ENCODE assay signal across 9 cellular contexts in the genomic region with DNA sequence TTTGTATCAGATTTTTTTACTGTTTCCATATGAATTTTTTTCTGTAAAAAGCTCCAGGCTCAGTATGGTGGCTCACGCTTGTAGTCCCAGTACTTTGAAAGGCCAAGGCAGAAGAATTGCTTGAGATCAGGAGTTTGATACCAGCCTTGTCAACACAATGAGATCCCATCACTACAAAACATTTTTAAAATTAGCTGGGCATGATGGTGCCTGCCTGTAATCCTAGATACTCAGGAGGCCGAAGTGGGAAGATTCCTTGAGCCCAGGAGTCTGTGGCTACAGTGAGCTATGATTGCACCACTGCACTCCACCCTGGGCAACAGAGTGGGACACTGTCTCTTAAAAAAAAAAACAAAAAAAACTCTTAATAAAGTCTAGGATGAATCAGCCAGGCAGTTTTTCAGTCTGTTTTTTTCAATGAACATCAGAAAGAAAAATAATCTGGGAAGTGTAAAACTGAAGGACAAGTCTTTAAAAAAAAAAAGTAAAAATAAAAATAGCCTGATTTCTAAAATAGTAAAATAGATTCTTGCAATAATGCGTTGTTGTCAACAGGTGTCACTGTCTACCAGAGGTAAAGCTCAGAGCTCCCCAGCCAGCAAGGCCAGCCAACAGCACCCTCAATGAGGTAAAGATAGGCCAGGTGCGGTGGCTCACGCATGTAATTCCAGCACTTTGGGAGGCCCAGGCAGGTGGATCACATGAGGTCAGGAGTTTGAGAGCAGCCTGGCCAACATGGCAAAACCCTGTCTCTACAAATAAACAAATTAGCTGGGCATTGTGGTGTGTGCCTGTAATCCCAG. TPM values are rescaled to one million over a fixed set of nuclear protein-coding genes. Genes with fewer than 3 reads are reported as not detected.
DNase-seq lines count a peak whose midpoint lies in the region; ATAC-seq and TF ChIP-seq lines count a peak whose summit lies in the region.
"Had no signal": no experiment of that assay in that cellular context is flagged by ENCODE, and none has a peak within 500 bp of the region (broad histone marks: within the 10 kb centered on the region; RNA-seq: fewer than 3 reads in every experiment).

No MANE protein-coding gene starts in this region.

- no peak overlapping the region for H3K27ac ChIP-seq in IMR-90 (ENCODE audit: insufficient read depth, low read length)
- H3K27ac ChIP-seq: epithelial cell of prostate had no signal

- no peak overlapping the region for H3K23ac ChIP-seq in IMR-90 (ENCODE audit: low read depth, low read length)

- no peaks in the 10 kb centered on the region for H3K4me1 ChIP-seq in IMR-90 (ENCODE audit: control insufficient read depth, insufficient read depth, low read length)

- no peak overlapping the region for H3K4me2 ChIP-seq in IMR-90 (ENCODE audit: low read depth, low read length)

- no peak overlapping the region for H2AFZ ChIP-seq in IMR-90 (replicated peaks; ENCODE audit: low read length, poor library complexity)

- TF ChIP-seq RAD21 in IMR-90 (IDR thresholded peaks at IDR 0.05; ENCODE audit: low read length): peak; percentile 66

- no peak overlapping the region for H2BK15ac ChIP-seq in IMR-90 (ENCODE audit: low read depth, low read length)

- BruUV-seq in IMR-90 (replicated peaks; lab: Mats Ljungman, UMichigan): no TSS peak

- ATAC-seq in IMR-90 (ENCODE audit: low read depth): peak; percentile 85
- peak; percentile 68 for ATAC-seq in Right ventricle myocardium superior (ENCODE audit: poor library complexity)
- ATAC-seq in sciatic nerve: peak; percentile 55
- no peak for ATAC-seq in GM18861 (IDR thresholded peaks at IDR 0.05; ENCODE audit: unreplicated experiment)

- H3K36me3 ChIP-seq in IMR-90 (ENCODE audit: control insufficient read depth, insufficient read depth, low read length): no peaks in the 10 kb centered on the region

- H4K5ac ChIP-seq in IMR-90 (ENCODE audit: low read depth, low read length): no peak overlapping the region

- H3K56ac ChIP-seq in IMR-90 (ENCODE audit: extremely low read depth, insufficient read depth, low read length): no peak overlapping the region

- H3K4me1 Mint-ChIP-seq in activated naive CD4-positive, alpha-beta T cell treated with anti-CD3 and anti-CD28 coated beads, Interleukin-2, amount 10 ng/mL, durations not matched to agents 7 days and 5 days: peaks cover 2% of the 10 kb centered on the region

- no peak overlapping the region for H4K91ac ChIP-seq in IMR-90 (ENCODE audit: insufficient read depth, low read depth, low read length)

- WGBS in IMR-90 (ENCODE audit: extremely low coverage in 2 of 2, insufficient read length in 1 of 2), 2 experiments: no CpG with 5 or more reads among the region's 5 CpGs

- H2BK5ac ChIP-seq in IMR-90 (ENCODE audit: low read depth, low read length, poor library complexity, severe bottlenecking): no peak overlapping the region

- no peaks in the 10 kb centered on the region for H3K79me1 ChIP-seq in IMR-90 (ENCODE audit: low read depth in 1 of 2, low read length in 2 of 2)

- peak; percentile 68 for TF ChIP-seq CTCF in IMR-90 (conservative IDR thresholded peaks at IDR 0.05; ENCODE audit: low read depth, low read length)

- CTCF ChIA-PET in IMR-90 (lab: Yijun Ruan, JAX): interaction anchor here (0.5 to 1.2 kb wide), 7 partner anchors 12 to 649 kb away, joined by 3 to 11 read pairs (median 4); no protein-coding TSS in a partner anchor
- CTCF ChIA-PET in activated naive CD4-positive, alpha-beta T cell treated with anti-CD3 and anti-CD28 coated beads, Interleukin-2, amount 10 ng/mL, durations not matched to agents 7 days and 5 days (lab: Charles Lee): interaction anchor here (0.7 to 7.0 kb wide), 9 partner anchors 9 to 903 kb away, joined by 3 to 66 read pairs (median 5); no protein-coding TSS in a partner anchor

- no peaks in the 10 kb centered on the region for H3K9me1 ChIP-seq in IMR-90 (ENCODE audit: insufficient read depth, low read length)

- no peak overlapping the region for H3K4me3 ChIP-seq in IMR-90 (ENCODE audit: insufficient read depth, low read depth, low read length)

- H3K36me3 Mint-ChIP-seq in activated naive CD4-positive, alpha-beta T cell treated with anti-CD3 and anti-CD28 coated beads, Interleukin-2, amount 10 ng/mL, durations not matched to agents 7 days and 5 days: no peaks in the 10 kb centered on the region

- H2AK5ac ChIP-seq in IMR-90 (ENCODE audit: low read depth, low read length): no peak overlapping the region

- H3K14ac ChIP-seq in IMR-90 (replicated peaks; ENCODE audit: low read depth, low read length): no peak overlapping the region

- H3K27me3 ChIP-seq in IMR-90 (ENCODE audit: control insufficient read depth, insufficient read depth, low read length): peaks cover 18% of the 10 kb centered on the region

- DNase-seq in NCI-H2081 (lab: John Stamatoyannopoulos, UW) (peak; percentile 19 to 63), NCI-H2081 treated with DMSO at 0.1 percent for 48 hours (lab: John Stamatoyannopoulos, UW) (no peak), IMR-90 (peak; percentile 47), SK-MEL-5 (ENCODE audit: low read depth, low spot score) (peak; percentile 58), Right ventricle myocardium superior (peak; percentile 46), sciatic nerve (ENCODE audit: low spot score) (no peak)
- peak; percentile 60 for DNase-seq in activated naive CD4-positive, alpha-beta T cell treated with anti-CD3 and anti-CD28 coated beads, Interleukin-2, amount 10 ng/mL, durations not matched to agents 7 days and 5 days

- no peaks in the 10 kb centered on the region for H3K9me3 ChIP-seq in IMR-90 (ENCODE audit: control insufficient read depth, insufficient read depth, low read length)

- no peak overlapping the region for H2AK9ac ChIP-seq in IMR-90 (replicated peaks; ENCODE audit: low read depth, low read length, poor library complexity)

- H2BK20ac ChIP-seq in IMR-90 (ENCODE audit: low read depth, low read length): no peak overlapping the region

- H3K9me3 Mint-ChIP-seq in activated naive CD4-positive, alpha-beta T cell treated with anti-CD3 and anti-CD28 coated beads, Interleukin-2, amount 10 ng/mL, durations not matched to agents 7 days and 5 days: no peaks in the 10 kb centered on the region

- H3K4ac ChIP-seq in IMR-90 (ENCODE audit: low read depth, low read length): no peak overlapping the region

- H3K27me3 Mint-ChIP-seq in activated naive CD4-positive, alpha-beta T cell treated with anti-CD3 and anti-CD28 coated beads, Interleukin-2, amount 10 ng/mL, durations not matched to agents 7 days and 5 days: peaks cover 20% of the 10 kb centered on the region

- H3K18ac ChIP-seq in IMR-90 (ENCODE audit: low read depth, low read length): no peak overlapping the region

- intact Hi-C loops in IMR-90 (cut with micrococcal nuclease): loop anchor here (1.0 to 5.0 kb wide), 3 partner anchors 112 to 662 kb away; no protein-coding TSS in a partner anchor
- intact Hi-C loops in Right ventricle myocardium superior (cut with DNase I): loop anchor here (5.0 kb wide), 1 partner anchor 227 kb away; no protein-coding TSS in a partner anchor
- intact Hi-C loops in sciatic nerve (cut with DNase I): no loop called here

- dilution Hi-C loops in IMR-90 (cut with HindIII; ENCODE audit: low sequenced_read_pairs, unreplicated experiment): no loop called here

- H3K27ac Mint-ChIP-seq in activated naive CD4-positive, alpha-beta T cell treated with anti-CD3 and anti-CD28 coated beads, Interleukin-2, amount 10 ng/mL, durations not matched to agents 7 days and 5 days: no peak overlapping the region

- no peaks in the 10 kb centered on the region for H4K20me1 ChIP-seq in IMR-90 (ENCODE audit: insufficient read depth, low read length)

- no peak overlapping the region for H3K4me3 Mint-ChIP-seq in activated naive CD4-positive, alpha-beta T cell treated with anti-CD3 and anti-CD28 coated beads, Interleukin-2, amount 10 ng/mL, durations not matched to agents 7 days and 5 days

- H3K9ac ChIP-seq in IMR-90 (ENCODE audit: low read depth, low read length): no peak overlapping the region

- POLR2A ChIA-PET in IMR-90 (lab: Charles Lee; ENCODE audit: unreplicated experiment): interaction anchor here (1.1 kb wide), 1 partner anchor 9 kb away, joined by 3 read pairs; a partner anchor contains a TSS

- no peak overlapping the region for H2BK120ac ChIP-seq in IMR-90 (ENCODE audit: low read depth, low read length)

- no peak for TF ChIP-seq POLR2A in IMR-90 (IDR thresholded peaks at IDR 0.05; ENCODE audit: low read depth, low read length)

- in situ Hi-C loops in IMR-90 (cut with MboI; ENCODE audit: low sequenced_read_pairs): loop anchor here (25.0 kb wide), 1 partner anchor 652 kb away; no protein-coding TSS in a partner anchor
- in situ Hi-C loops in SK-MEL-5 (cut with HindIII; ENCODE audit: low pct_unique_long_range_greater_than_20kb, low sequenced_read_pairs): no loop called here

- H4K8ac ChIP-seq in IMR-90 (ENCODE audit: low read depth in 2 of 2, low read length in 2 of 2): no peak overlapping the region

TF ChIP-seq in IMR-90, 13 proteins besides CTCF, POLR2A, EP300 and RAD21:
- TF ChIP-seq SMC3 (IDR thresholded peaks at IDR 0.05; ENCODE audit: low read depth, low read length) (peak; percentile 35; the same call in 1 of the 2 replicates), FOS (IDR thresholded peaks at IDR 0.05; ENCODE audit: low read depth, low read length) (no peak)

RNA-seq across cellular contexts. Expression of a gene that starts 9.3 kb away (rescaled TPM):
- total RNA-seq in IMR-90 (2012; rRNA removed): 28.0 and 44.7 TPM in 2 replicates
- 11.8 and 13.5 TPM in 2 replicates for polyA plus RNA-seq in IMR-90 (2012; rRNA removed)
- polyA plus RNA-seq in IMR-90 (2012; cell fraction: cytosol; rRNA removed): 4.6 and 5.3 TPM in 2 replicates
- polyA plus RNA-seq in IMR-90 (2012; cell fraction: nucleus; rRNA removed; ENCODE audit: low replicate concordance): 1.8 and 9.8 TPM in 2 replicates
- 27.8 and 32.6 TPM in 2 replicates for total RNA-seq in SK-MEL-5 (2014; rRNA removed; shearing (Covaris generic))
- 16.4 and 16.5 TPM in 2 replicates for polyA plus RNA-seq in SK-MEL-5 (2015; cell fraction: cytosol; rRNA removed)
- 9.3 and 20.9 TPM in 2 replicates for polyA plus RNA-seq in SK-MEL-5 (2015; cell fraction: nucleus; rRNA removed)
- 14.8 TPM for total RNA-seq in Right ventricle myocardium superior
- 27.8 TPM for total RNA-seq in sciatic nerve

RNA-seq across cellular contexts. Expression of a gene that starts 25.7 kb away (rescaled TPM):
- total RNA-seq in IMR-90 (2012; rRNA removed) (1.1 TPM in 2 replicates), Right ventricle myocardium superior (1.6 TPM), sciatic nerve (10.7 TPM)
- 0.32 and 0.38 TPM in 2 replicates for polyA plus RNA-seq in IMR-90 (2012; rRNA removed)
- 0.09 and 0.12 TPM in 2 replicates for polyA plus RNA-seq in IMR-90 (2012; cell fraction: cytosol; rRNA removed)
- 0.14 and 0.50 TPM in 2 replicates for polyA plus RNA-seq in IMR-90 (2012; cell fraction: nucleus; rRNA removed; ENCODE audit: low replicate concordance)
- 0.05 TPM in 1 of 2 replicates, not detected in the other for total RNA-seq in SK-MEL-5 (2014; rRNA removed; shearing (Covaris generic))
- 0.04 TPM in 1 of 2 replicates, not detected in the other for polyA plus RNA-seq in SK-MEL-5 (2015; cell fraction: cytosol; rRNA removed)
- polyA plus RNA-seq in SK-MEL-5 (2015; cell fraction: nucleus; rRNA removed): not detected in 2 replicates

Comparison
In these comparisons a context has a peak if more than half of its experiments do, and no peak if none do; other contexts are left out.
1. DNase-seq: peak in NCI-H2081 (2 of 2), IMR-90 (single experiment), SK-MEL-5 (single experiment), activated naive CD4-positive, alpha-beta T cell treated with anti-CD3 and anti-CD28 coated beads, Interleukin-2, amount 10 ng/mL, durations not matched to agents 7 days and 5 days (single experiment) and Right ventricle myocardium superior (single experiment); none in NCI-H2081 treated with DMSO at 0.1 percent for 48 hours (single experiment) and sciatic nerve (single experiment).